9 cellular contexts compared by ENCODE assay signal in the genomic region with DNA sequence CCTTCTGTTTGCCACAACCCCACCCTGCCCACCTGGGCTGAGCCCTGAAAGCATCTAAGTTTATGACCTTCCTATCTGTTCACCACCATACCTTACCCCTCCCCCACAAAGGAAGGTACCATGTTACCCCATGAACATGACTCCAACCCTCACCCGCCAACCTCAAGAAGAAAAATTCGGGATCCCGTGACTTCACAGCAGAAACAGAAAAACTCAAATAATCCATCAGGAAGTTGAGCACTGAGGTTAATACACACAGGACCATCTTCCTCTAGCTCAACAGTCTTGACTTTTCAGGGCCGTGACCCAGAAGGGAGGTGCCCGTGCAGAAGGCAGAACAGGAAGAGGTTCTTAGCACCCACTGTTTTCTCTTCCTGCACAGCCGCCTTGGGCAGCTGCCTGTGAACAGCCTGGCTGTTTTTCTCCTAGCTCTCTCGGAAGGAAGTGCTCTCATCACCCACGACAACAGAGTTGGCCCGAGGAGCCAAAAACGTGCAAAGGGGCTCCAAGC.
DNase-seq lines count a peak whose midpoint lies in the region; ATAC-seq and TF ChIP-seq lines count a peak whose summit lies in the region.
"Had no signal": no experiment of that assay in that cellular context is flagged by ENCODE, and none has a peak within 500 bp of the region (broad histone marks: within the 10 kb centered on the region; RNA-seq: fewer than 3 reads in every experiment).

No MANE protein-coding gene starts in this region.

- H3K9ac ChIP-seq in skeletal muscle satellite cell (ENCODE audit: low read depth, low read length), result no peak overlapping the region

- peak overlapping the region; percentile 96 for H3K27ac Mint-ChIP-seq in activated CD4-positive, alpha-beta T cell treated with anti-CD3 and anti-CD28 coated beads, Interleukin-2, amount 10 ng/mL, durations not matched to agents 24 days and 14 days
- peak overlapping the region; percentile 77 for H3K27ac Mint-ChIP-seq in endothelial cell (ENCODE audit: unreplicated experiment)

- peak; percentile 83 for ATAC-seq in HG03175 (IDR thresholded peaks at IDR 0.05; ENCODE audit: unreplicated experiment)

- no peaks in the 10 kb centered on the region for H3K27me3 Mint-ChIP-seq in activated CD4-positive, alpha-beta T cell treated with anti-CD3 and anti-CD28 coated beads, Interleukin-2, amount 10 ng/mL, durations not matched to agents 24 days and 14 days
- peaks cover 4% of the 10 kb centered on the region for H3K27me3 Mint-ChIP-seq in endothelial cell (ENCODE audit: unreplicated experiment)

- no peak overlapping the region for H3K4me3 ChIP-seq in skeletal muscle satellite cell (ENCODE audit: low read length)
- H3K4me3 ChIP-seq: uterus had no signal

- H3K9me3 Mint-ChIP-seq in activated CD4-positive, alpha-beta T cell treated with anti-CD3 and anti-CD28 coated beads, Interleukin-2, amount 10 ng/mL, durations not matched to agents 24 days and 14 days, result peaks cover 5% of the 10 kb centered on the region
- H3K9me3 Mint-ChIP-seq in endothelial cell (ENCODE audit: unreplicated experiment), result no peaks in the 10 kb centered on the region

- peaks cover 42% of the 10 kb centered on the region for H3K4me1 ChIP-seq in skeletal muscle satellite cell (ENCODE audit: control insufficient read depth, insufficient read depth, low read length)

- no peaks in the 10 kb centered on the region for H3K27me3 ChIP-seq in skeletal muscle satellite cell (ENCODE audit: control insufficient read depth, insufficient read depth, low read length)
- H3K27me3 ChIP-seq: uterus had no signal

- no peaks in the 10 kb centered on the region for H3K36me3 ChIP-seq in skeletal muscle satellite cell (ENCODE audit: insufficient read depth, low read length)
- H3K36me3 ChIP-seq: uterus had no signal

- H3K9me3 ChIP-seq in skeletal muscle satellite cell (replicated peaks; ENCODE audit: low read length), result no peaks in the 10 kb centered on the region
- H3K9me3 ChIP-seq: uterus had no signal

- TF ChIP-seq CTCF in GM10266 (IDR thresholded peaks at IDR 0.05; ENCODE audit: control insufficient read depth, insufficient read depth, low read depth, missing control alignments) (no peak), endothelial cell (IDR thresholded peaks at IDR 0.05; ENCODE audit: unreplicated experiment) (no peak)

- H3K4me3 Mint-ChIP-seq in activated CD4-positive, alpha-beta T cell treated with anti-CD3 and anti-CD28 coated beads, Interleukin-2, amount 10 ng/mL, durations not matched to agents 24 days and 14 days, result peak overlapping the region; percentile 86
- peak overlapping the region; percentile 42 for H3K4me3 Mint-ChIP-seq in endothelial cell (ENCODE audit: unreplicated experiment)

- intact Hi-C loops in activated CD4-positive, alpha-beta T cell treated with anti-CD3 and anti-CD28 coated beads, Interleukin-2, amount 10 ng/mL, durations not matched to agents 24 days and 14 days (cut with micrococcal nuclease), result loop anchor here (1.0 to 5.0 kb wide), 2 partner anchors 22 to 62 kb away; no protein-coding TSS in a partner anchor

- peaks cover 12% of the 10 kb centered on the region for H3K36me3 Mint-ChIP-seq in activated CD4-positive, alpha-beta T cell treated with anti-CD3 and anti-CD28 coated beads, Interleukin-2, amount 10 ng/mL, durations not matched to agents 24 days and 14 days (ENCODE audit: low read depth)
- H3K36me3 Mint-ChIP-seq in endothelial cell (ENCODE audit: low read depth, unreplicated experiment), result no peaks in the 10 kb centered on the region

- DNase-seq in GM10266 (ENCODE audit: extremely low spot score) (peak; percentile 53), endothelial cell (ENCODE audit: low spot score) (no peak), NCI-H2081 (lab: John Stamatoyannopoulos, UW) (no peak), NCI-H524 (lab: John Stamatoyannopoulos, UW) (no peak), NCI-H2227 (lab: John Stamatoyannopoulos, UW; ENCODE audit: unreplicated experiment) (no peak)
- DNase-seq in activated CD4-positive, alpha-beta T cell treated with anti-CD3 and anti-CD28 coated beads, Interleukin-2, amount 10 ng/mL, durations not matched to agents 24 days and 14 days, result peak; percentile 93

- peaks cover 84% of the 10 kb centered on the region for H3K4me1 Mint-ChIP-seq in activated CD4-positive, alpha-beta T cell treated with anti-CD3 and anti-CD28 coated beads, Interleukin-2, amount 10 ng/mL, durations not matched to agents 24 days and 14 days
- peaks cover 37% of the 10 kb centered on the region for H3K4me1 Mint-ChIP-seq in endothelial cell (ENCODE audit: unreplicated experiment)

- H3K4me2 ChIP-seq in skeletal muscle satellite cell (ENCODE audit: low read length), result peak overlapping the region; percentile 12

Comparison
In these comparisons a context has a peak if more than half of its experiments do, and no peak if none do; other contexts are left out.
1. DNase-seq: peak in GM10266 (single experiment) and activated CD4-positive, alpha-beta T cell treated with anti-CD3 and anti-CD28 coated beads, Interleukin-2, amount 10 ng/mL, durations not matched to agents 24 days and 14 days (single experiment); none in endothelial cell (single experiment), NCI-H2081 (0 of 2), NCI-H524 (0 of 2) and NCI-H2227 (single experiment).